21 cellular contexts compared by ENCODE assay signal in genomic region chr1:64403331-64403730, GRCh38.
DNase-seq lines count a peak whose midpoint lies in the region; ATAC-seq and TF ChIP-seq lines count a peak whose summit lies in the region.
"Had no signal": no experiment of that assay in that cellular context is flagged by ENCODE, and none has a peak within 500 bp of the region (broad histone marks: within the 10 kb centered on the region; RNA-seq: fewer than 3 reads in every experiment).

No MANE protein-coding gene starts in this region.

- no peak for TF ChIP-seq POLR2A in body of pancreas (IDR thresholded peaks at IDR 0.05)

- TF ChIP-seq CTCF in fibroblast of mammary gland (conservative IDR thresholded peaks at IDR 0.05; ENCODE audit: control insufficient read depth, insufficient read depth, low read depth, low read length) = no peak
- no peak for TF ChIP-seq CTCF in body of pancreas (IDR thresholded peaks at IDR 0.05)

- no peak overlapping the region for H3K27ac ChIP-seq in body of pancreas
- H3K27ac ChIP-seq: esophagus muscularis mucosa, neutrophil, psoas muscle, testis, uterus had no signal

- WGBS in body of pancreas, 2 donors = 74 to 85% methylated on average over 3 of the region's 3 CpGs

- H3K9me3 ChIP-seq in body of pancreas = no peaks in the 10 kb centered on the region
- H3K9me3 ChIP-seq: esophagus muscularis mucosa, neutrophil, psoas muscle, testis, uterus had no signal

- H3K4me1 ChIP-seq in body of pancreas = no peaks in the 10 kb centered on the region
- H3K4me1 ChIP-seq: esophagus muscularis mucosa, psoas muscle, testis, uterus had no signal

- no peak overlapping the region for H3K4me3 ChIP-seq in fibroblast of mammary gland (ENCODE audit: control insufficient read depth, low read depth, low read length)
- no peak overlapping the region for H3K4me3 ChIP-seq in body of pancreas
- H3K4me3 ChIP-seq: esophagus muscularis mucosa, psoas muscle, skin epidermis, testis, uterus had no signal

- intact Hi-C loops in body of pancreas (cut with DNase I) = no loop called here

- ATAC-seq in HG03135 (IDR thresholded peaks at IDR 0.05; ENCODE audit: unreplicated experiment) = no peak
- no peak for ATAC-seq in body of pancreas
- ATAC-seq: psoas muscle had no signal

- no peaks in the 10 kb centered on the region for H3K27me3 ChIP-seq in body of pancreas
- H3K27me3 ChIP-seq: esophagus muscularis mucosa, neutrophil, testis, uterus had no signal

- DNase-seq in A172 (ENCODE audit: low spot score) = peak; percentile 2
- DNase-seq in EL = peak; percentile 88
- DNase-seq in M059J (ENCODE audit: low read depth) = peak; percentile 37
- DNase-seq in fibroblast of mammary gland (ENCODE audit: low read depth) = peak; percentile 39
- DNase-seq in NCI-H526 treated with DMSO at 0.1 percent for 48 hours (lab: John Stamatoyannopoulos, UW) = no peak
- DNase-seq in NCI-H2081 (lab: John Stamatoyannopoulos, UW) = no peak
- DNase-seq in body of pancreas = no peak
- DNase-seq: CD4-positive, CD25-positive, alpha-beta regulatory T cell; GDM1; mammary epithelial cell; NCI-H1694 treated with DMSO at 0.1 percent for 48 hours; NCI-H774; psoas muscle; SHP77; stimulated activated CD4-positive, alpha-beta T cell treated with anti-CD3 and anti-CD28 coated beads, Interleukin-1b, Interleukin-23, amount 100 ng/mL, for 48 hours; testis; uterus had no signal

- no peaks in the 10 kb centered on the region for H3K36me3 ChIP-seq in body of pancreas (replicated peaks in 1 of 2; ENCODE audit: insufficient read depth in 1 of 2, low read depth in 2 of 2)
- H3K36me3 ChIP-seq: esophagus muscularis mucosa, neutrophil, uterus had no signal

Comparison
In these comparisons a context has a peak if more than half of its experiments do, and no peak if none do; other contexts are left out.
1. DNase-seq: peak in A172 (single experiment), EL (single experiment), M059J (single experiment) and fibroblast of mammary gland (single experiment); none in NCI-H526 treated with DMSO at 0.1 percent for 48 hours (single experiment), NCI-H2081 (0 of 2) and body of pancreas (0 of 4).